27 cellular contexts compared by ENCODE assay signal in the genomic region with DNA sequence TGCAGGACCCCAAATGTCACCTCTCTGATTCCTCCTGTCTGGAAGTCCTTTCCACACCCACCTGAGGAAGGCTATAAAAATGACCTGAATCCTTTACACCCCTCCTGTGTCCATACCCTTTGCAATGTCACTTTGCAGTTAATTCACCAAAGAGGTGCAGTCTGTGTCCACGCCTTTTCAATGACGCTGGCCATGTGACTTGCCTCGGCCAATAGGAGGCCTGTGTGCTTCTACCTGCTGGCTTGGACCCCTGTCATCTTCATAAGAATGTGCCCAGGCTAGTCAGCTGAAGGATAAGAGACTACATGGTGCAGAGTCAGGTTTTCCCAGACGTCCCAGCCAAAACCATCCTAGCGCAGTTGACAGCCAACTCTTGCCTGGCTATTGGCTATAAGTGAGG.
"Had no signal": no experiment of that assay in that cellular context is flagged by ENCODE, and none has a peak within 500 bp of the region (broad histone marks: within the 10 kb centered on the region; RNA-seq: fewer than 3 reads in every experiment).

No MANE protein-coding gene starts in this region.

- H3K36me3 Mint-ChIP-seq: naive thymus-derived CD4-positive, alpha-beta T cell had no signal

- H3K27me3 ChIP-seq: colonic mucosa, gastrocnemius medialis had no signal

- FAIRE-seq: endometrium, islet of Langerhans, keratinocyte had no signal

- H3K27ac ChIP-seq: colonic mucosa, epithelial cell of prostate, esophagus squamous epithelium, gastrocnemius medialis, heart right ventricle, left lung, lower lobe of right lung had no signal

- DNase-seq: colonic mucosa; cortex of kidney; effector CD8-positive, alpha-beta T cell; effector memory CD8-positive, alpha-beta T cell; endodermal cell; erythroblast; esophagus squamous epithelium; foreskin fibroblast; foreskin melanocyte; gastrocnemius medialis; glutamatergic neuron; head of caudate nucleus; heart right ventricle; hippocampal formation; left cardiac atrium; left lung; left ventricle myocardium superior; lower lobe of right lung; mesenchymal stem cell; midbrain; naive thymus-derived CD4-positive, alpha-beta T cell had no signal

- H3K9me3 ChIP-seq: colonic mucosa, esophagus squamous epithelium, gastrocnemius medialis, left lung, lower lobe of right lung had no signal

- ATAC-seq: effector memory CD8-positive, alpha-beta T cell; esophagus mucosa; gastrocnemius medialis; heart right ventricle; left cardiac atrium; left lung; left ventricle myocardium superior; lower lobe of right lung; naive thymus-derived CD4-positive, alpha-beta T cell had no signal

- H3K4me1 Mint-ChIP-seq: endodermal cell; naive thymus-derived CD4-positive, alpha-beta T cell had no signal

- H3K9me3 Mint-ChIP-seq: effector memory CD8-positive, alpha-beta T cell had no signal

- H3K4me1 ChIP-seq: colonic mucosa, esophagus squamous epithelium, gastrocnemius medialis, heart right ventricle, left lung, lower lobe of right lung had no signal

- H3K36me3 ChIP-seq: colonic mucosa, esophagus squamous epithelium, gastrocnemius medialis, heart right ventricle, left lung, lower lobe of right lung had no signal

- H3K4me3 Mint-ChIP-seq: dendritic cell treated with granulocyte-macrophage colony-stimulating factor and Interleukin-4, amounts not matched to agents 40 ng/mL and 50 ng/mL, for 4 days; effector memory CD8-positive, alpha-beta T cell; endodermal cell; naive thymus-derived CD4-positive, alpha-beta T cell had no signal

- H3K4me3 ChIP-seq: colonic mucosa, esophagus squamous epithelium, gastrocnemius medialis, heart right ventricle, left lung, lower lobe of right lung had no signal

- H3K27ac Mint-ChIP-seq: dendritic cell treated with granulocyte-macrophage colony-stimulating factor and Interleukin-4, amounts not matched to agents 40 ng/mL and 50 ng/mL, for 4 days; effector memory CD8-positive, alpha-beta T cell; endodermal cell; naive thymus-derived CD4-positive, alpha-beta T cell had no signal
